In the genomic region with DNA sequence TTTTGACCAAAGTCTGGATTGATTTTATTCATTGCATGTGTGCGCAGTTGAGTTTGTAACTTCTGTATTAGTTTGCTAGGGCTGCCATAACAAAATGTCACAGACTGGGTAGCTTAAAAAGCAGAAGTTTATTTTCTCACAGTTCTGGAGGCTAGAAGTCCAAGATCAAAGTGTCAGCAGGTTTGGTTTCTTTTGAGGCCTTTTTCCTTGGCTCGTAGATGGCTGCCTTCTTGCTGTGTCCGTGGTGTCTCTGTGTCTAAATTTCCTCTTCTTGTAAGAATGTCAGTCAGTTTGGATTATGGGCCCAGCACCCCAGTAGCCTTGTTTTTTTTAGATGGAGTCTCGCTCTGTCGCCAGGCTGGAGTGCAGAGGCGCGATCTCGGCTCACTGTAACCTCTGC, we compare ENCODE assay signal across 25 cellular contexts. TPM values are rescaled to one million over a fixed set of nuclear protein-coding genes. Genes with fewer than 3 reads are reported as not detected.
DNase-seq lines count a peak whose midpoint lies in the region; ATAC-seq, FAIRE-seq and TF ChIP-seq lines count a peak whose summit lies in the region.
"Had no signal": no experiment of that assay in that cellular context is flagged by ENCODE, and none has a peak within 500 bp of the region (broad histone marks: within the 10 kb centered on the region; RNA-seq: fewer than 3 reads in every experiment).

No MANE protein-coding gene starts in this region.

- no peak overlapping the region for H2BK5ac ChIP-seq in H9 (ENCODE audit: insufficient read length, low read length)

- H4K20me1 ChIP-seq in H9 (ENCODE audit: control insufficient read depth, insufficient read depth, insufficient read length), result no peaks in the 10 kb centered on the region

- no peak overlapping the region for H2BK12ac ChIP-seq in H9 (ENCODE audit: insufficient read length, low read depth, low read length)

- H3K9me3 ChIP-seq in H9 (ENCODE audit: control insufficient read depth, low read depth, low read length), result no peaks in the 10 kb centered on the region
- H3K9me3 ChIP-seq in WERI-Rb-1 (ENCODE audit: severe bottlenecking), result no peaks in the 10 kb centered on the region
- H3K9me3 ChIP-seq in prostate gland, result no peaks in the 10 kb centered on the region
- H3K9me3 ChIP-seq: BE2C had no signal

- H3K14ac ChIP-seq in H9 (ENCODE audit: insufficient read depth, low read length), result no peak overlapping the region

- H3K4me1 ChIP-seq in H9 (ENCODE audit: insufficient read depth, low read length), result peaks cover 3% of the 10 kb centered on the region; the same call in 1 of the 2 replicates
- no peaks in the 10 kb centered on the region for H3K4me1 ChIP-seq in prostate gland (replicated peaks)
- H3K4me1 ChIP-seq: BLaER1 treated with 17β-estradiol and CSF1 and Interleukin-3, amounts not matched to agents 10 nM and 100 nM had no signal

- WGBS in H9 (ENCODE audit: extremely low coverage, insufficient read length, low lambda C conversion rate), result no CpG with 5 or more reads among the region's 8 CpGs
- 82% methylated on average over 8 of the region's 8 CpGs for WGBS in prostate gland

- H4K5ac ChIP-seq in H9 (ENCODE audit: insufficient read length, low read depth, low read length), result no peak overlapping the region

- H3T11ph ChIP-seq in H9 (ENCODE audit: low read length), result no peak overlapping the region

- no peak overlapping the region for H3K9ac ChIP-seq in H9 (ENCODE audit: extremely low read depth, insufficient read length, low read length)
- H3K9ac ChIP-seq: BLaER1 treated with 17β-estradiol and CSF1 and Interleukin-3, amounts not matched to agents 10 nM and 100 nM had no signal

- ATAC-seq in HG03025 (IDR thresholded peaks at IDR 0.05; ENCODE audit: low FRiP score, unreplicated experiment), result no peak
- ATAC-seq: A549, HCT116 had no signal

- H3K23ac ChIP-seq in H9 (ENCODE audit: insufficient read length, low read depth, low read length), result no peak overlapping the region

- peaks cover 18 to 40% (median 39%) of the 10 kb centered on the region in 3 experiments for H3K36me3 Mint-ChIP-seq in H9 (ENCODE audit: insufficient read depth in 1 of 3, low read depth in 3 of 3)

- H3K56ac ChIP-seq in H9 (ENCODE audit: insufficient read length, low read depth, low read length), result no peak overlapping the region

- H3K4me1 Mint-ChIP-seq in H9, result peaks cover 20 to 28% of the 10 kb centered on the region in 2 experiments
- H3K4me1 Mint-ChIP-seq: CD14-positive monocyte had no signal

- no peaks in the 10 kb centered on the region for H3K27me3 Mint-ChIP-seq in H9 (ENCODE audit: low read depth)
- H3K27me3 Mint-ChIP-seq: CD4-positive, alpha-beta T cell; CD8-positive, alpha-beta memory T cell had no signal

- intact Hi-C loops in prostate gland (cut with DNase I), result no loop called here

- no peak for TF ChIP-seq CTCF in H9 (conservative IDR thresholded peaks at IDR 0.05)
- no peak for TF ChIP-seq CTCF in WERI-Rb-1 (IDR thresholded peaks at IDR 0.05; ENCODE audit: low read depth, low read length)
- no peak for TF ChIP-seq CTCF in prostate gland (IDR thresholded peaks at IDR 0.05)

- no peak overlapping the region for H3K4me2 ChIP-seq in H9 (ENCODE audit: insufficient read depth, insufficient read length, low read length)
- H3K4me2 ChIP-seq: A549; BLaER1 treated with 17β-estradiol and CSF1 and Interleukin-3, amounts not matched to agents 10 nM and 100 nM had no signal

- H2AK5ac ChIP-seq in H9 (ENCODE audit: insufficient read length, low read length), result no peak overlapping the region

- no peak overlapping the region for H2AFZ ChIP-seq in H9 (ENCODE audit: low read length)

- FAIRE-seq in GM18507 (lab: Jason Lieb, UNC), result peak; percentile 24
- peak; percentile 44 for FAIRE-seq in urothelium cell line (lab: Jason Lieb, UNC)
- FAIRE-seq: D721Med, GM12891, H1 had no signal

- peaks cover 9 to 10% of the 10 kb centered on the region in 2 experiments for H3K9me3 Mint-ChIP-seq in H9
- H3K9me3 Mint-ChIP-seq: CD4-positive, alpha-beta T cell; CD8-positive, alpha-beta memory T cell had no signal

- H3K27ac Mint-ChIP-seq in H9, result peak overlapping the region in 2 of 3 experiments; percentile 48 to 83; a peak in 2 of 7 replicates
- H3K27ac Mint-ChIP-seq: CD4-positive, alpha-beta T cell; CD8-positive, alpha-beta memory T cell; HFFc6 had no signal

- H4K8ac ChIP-seq in H9 (replicated peaks; ENCODE audit: insufficient read length, low read depth, low read length), result no peak overlapping the region

- no peak overlapping the region for H2BK120ac ChIP-seq in H9 (ENCODE audit: low read depth, low read length, poor library complexity, severe bottlenecking)

- H3K27me3 ChIP-seq in H9 (ENCODE audit: insufficient read depth, low read length) (no peaks in the 10 kb centered on the region), WERI-Rb-1 (ENCODE audit: insufficient read depth, low read depth, severe bottlenecking) (no peaks in the 10 kb centered on the region), prostate gland (replicated peaks; ENCODE audit: insufficient read depth) (no peaks in the 10 kb centered on the region)
- H3K27me3 ChIP-seq: BE2C; BLaER1 treated with 17β-estradiol and CSF1 and Interleukin-3, amounts not matched to agents 10 nM and 100 nM had no signal

- no peak overlapping the region for H3K18ac ChIP-seq in H9 (ENCODE audit: insufficient read length, low read depth, low read length)

- peaks cover 27% of the 10 kb centered on the region; the same call in 1 of the 2 replicates for H3K79me2 ChIP-seq in H9 (ENCODE audit: insufficient read depth, low read length)

- H4K91ac ChIP-seq in H9 (ENCODE audit: insufficient read length, low read depth, low read length), result no peak overlapping the region

- H3K4me3 ChIP-seq in WERI-Rb-1 (ENCODE audit: low read depth, low read length) (no peak overlapping the region), prostate gland (no peak overlapping the region)
- H3K4me3 ChIP-seq: A549; BLaER1 treated with 17β-estradiol and CSF1 and Interleukin-3, amounts not matched to agents 10 nM and 100 nM had no signal

- H2BK20ac ChIP-seq in H9 (ENCODE audit: low read depth, low read length, poor library complexity, severe bottlenecking), result no peak overlapping the region

- no peak overlapping the region for H2BK15ac ChIP-seq in H9 (ENCODE audit: low read depth, low read length)

- H3K79me1 ChIP-seq in H9 (ENCODE audit: insufficient read depth, low read depth, low read length, poor library complexity, severe bottlenecking), result peaks cover 10% of the 10 kb centered on the region

- H3K4ac ChIP-seq in H9 (ENCODE audit: low read depth, low read length), result no peak overlapping the region

- no peak for DNase-seq in GM18507 (ENCODE audit: extremely low spot score, insufficient read length, low read depth)
- DNase-seq in H9, result no peak
- DNase-seq in WERI-Rb-1, result no peak
- DNase-seq in urothelium cell line (ENCODE audit: low spot score), result no peak
- no peak for DNase-seq in prostate gland (ENCODE audit: low spot score)
- no peak for DNase-seq in NCI-H1930 (lab: John Stamatoyannopoulos, UW)
- DNase-seq: 8988T; ACHN; AML-193; BE2C; CD4-positive, alpha-beta T cell; CD8-positive, alpha-beta memory T cell; DMS53; DMS79 treated with DMSO at 0.1 percent for 48 hours; GF-D8; H7; HFFc6 had no signal

- no peak for TF ChIP-seq POLR2A in prostate gland (IDR thresholded peaks at IDR 0.05)

- H3K23me2 ChIP-seq in H9 (ENCODE audit: insufficient read length, low read depth, low read length, poor library complexity, severe bottlenecking), result no peaks in the 10 kb centered on the region

- H3K4me3 Mint-ChIP-seq in H9, result no peak overlapping the region
- H3K4me3 Mint-ChIP-seq: CD14-positive monocyte; CD4-positive, alpha-beta T cell; HFFc6 had no signal

- H3K36me3 ChIP-seq in WERI-Rb-1, result peaks cover 3% of the 10 kb centered on the region
- H3K36me3 ChIP-seq in prostate gland, result no peaks in the 10 kb centered on the region

- no peak overlapping the region for H3K27ac ChIP-seq in H9 (ENCODE audit: insufficient read length, low read depth, low read length)
- H3K27ac ChIP-seq in WERI-Rb-1, result peak overlapping the region; percentile 42
- H3K27ac ChIP-seq in prostate gland, result no peak overlapping the region
- H3K27ac ChIP-seq: A549; BLaER1 treated with 17β-estradiol and CSF1 and Interleukin-3, amounts not matched to agents 10 nM and 100 nM had no signal

RNA-seq across cellular contexts. Expression of gene DNM1L, which starts 11.8 kb away (rescaled TPM):
- total RNA-seq in H9 (2021), result 79.8 and 81.1 TPM in 2 replicates
- 10 to 100 TPM; 37.3 to 47.5 TPM for total RNA-seq in prostate gland
